Comparison of ENCODE assay signal across 8 cellular contexts in genomic region chr3:11306815-11307589, GRCh38. TPM values are rescaled to one million over a fixed set of nuclear protein-coding genes. Genes with fewer than 3 reads are reported as not detected.
DNase-seq lines count a peak whose midpoint lies in the region; ATAC-seq and TF ChIP-seq lines count a peak whose summit lies in the region.

No MANE protein-coding gene starts in this region.

- peak overlapping the region; percentile 28; the same call in 1 of the 2 replicates for H3K9ac ChIP-seq in MM.1S (ENCODE audit: low read length)

- H3K36me3 ChIP-seq in MM.1S (replicated peaks; ENCODE audit: insufficient read depth, low read length) (peaks cover 16% of the 10 kb centered on the region), spleen (peaks cover 3 to 100% (median 59%) of the 10 kb centered on the region in 6 donors)

- H3K4me3 ChIP-seq in MM.1S (ENCODE audit: low read length) (no peak overlapping the region), choroid plexus epithelial cell (ENCODE audit: low read depth, low read length) (no peak overlapping the region), spleen (no peak overlapping the region)

- intact Hi-C loops in spleen (cut with DNase I; ENCODE audit: low total_unique reads): no loop called here

- H3K79me2 ChIP-seq in MM.1S (ENCODE audit: low read length): no peaks in the 10 kb centered on the region

- TF ChIP-seq CTCF in MM.1S (IDR thresholded peaks at IDR 0.05; ENCODE audit: low read length) (no peak), choroid plexus epithelial cell (conservative IDR thresholded peaks at IDR 0.05; ENCODE audit: low read depth, low read length) (no peak), spleen (IDR thresholded peaks at IDR 0.05 in 8 of 11, conservative IDR thresholded peaks at IDR 0.05 in 3 of 11) (no peak)

- H3K4me1 ChIP-seq in MM.1S (ENCODE audit: low read length): peaks cover 41% of the 10 kb centered on the region
- peaks cover 0 to 39% (median 5%) of the 10 kb centered on the region in 6 donors for H3K4me1 ChIP-seq in spleen

- H2AFZ ChIP-seq in MM.1S (ENCODE audit: low read length): no peak overlapping the region

- H3K9me2 ChIP-seq in MM.1S (replicated peaks; ENCODE audit: insufficient read depth, low read length): no peaks in the 10 kb centered on the region

- no peaks in the 10 kb centered on the region for H3K9me3 ChIP-seq in MM.1S (replicated peaks; ENCODE audit: insufficient read depth, low read length)
- H3K9me3 ChIP-seq in spleen: no peaks in the 10 kb centered on the region

- TF ChIP-seq POLR2A in spleen (IDR thresholded peaks at IDR 0.05): no peak

- H3K27ac ChIP-seq in MM.1S (ENCODE audit: low read length) (peak overlapping the region; percentile 71), spleen (peak overlapping the region in 4 of 8 donors; percentile 43 to 52 (median 48))

- ATAC-seq in GM19395 (IDR thresholded peaks at IDR 0.05; ENCODE audit: unreplicated experiment): peak; percentile 61
- no peak for ATAC-seq in GM19324 (IDR thresholded peaks at IDR 0.05; ENCODE audit: low FRiP score, unreplicated experiment)

- no peaks in the 10 kb centered on the region for H4K20me1 ChIP-seq in MM.1S (ENCODE audit: insufficient read depth, low read length)

- H3F3A ChIP-seq in MM.1S (ENCODE audit: insufficient read depth, low read length): peaks cover 18% of the 10 kb centered on the region

- WGBS in spleen, 5 donors: 38 to 54% (median 44%) methylated on average over 5 of the region's 5 CpGs

- H3K4me2 ChIP-seq in MM.1S (ENCODE audit: low read depth, low read length): peak overlapping the region; percentile 38

- DNase-seq in MM.1S (peak; percentile 82), choroid plexus epithelial cell (ENCODE audit: low read depth) (peak; percentile 67), GM03348 (ENCODE audit: low spot score) (no peak), kidney tubule cell (ENCODE audit: low spot score) (no peak), spleen (no peak)
- DNase-seq in stimulated activated CD4-positive, alpha-beta T cell treated with anti-CD3 and anti-CD28 coated beads, Interleukin-4, amount 100 ng/mL, for 24 hours: peak; percentile 37

- no peaks in the 10 kb centered on the region for H3K27me3 ChIP-seq in MM.1S (replicated peaks; ENCODE audit: insufficient read depth, low read length)
- H3K27me3 ChIP-seq in spleen (replicated peaks in 1 of 7): no peaks in the 10 kb centered on the region

RNA-seq across cellular contexts. Expression of gene ATG7, which starts 34.8 kb away (rescaled TPM):
- total RNA-seq in spleen: 100 to 1,000 TPM in 3 of 7 donors, 10 to 100 TPM in 4; 73.8 to 114 (median 81.8) TPM
- 10 to 100 TPM in 1 of 3 donors, 1 to 10 TPM in 2; 7.5 to 13.4 (median 8.6) TPM for polyA plus RNA-seq in spleen

Comparison
In these comparisons a context has a peak if more than half of its experiments do, and no peak if none do; other contexts are left out.
1. DNase-seq: peak in MM.1S (single experiment), choroid plexus epithelial cell (single experiment) and stimulated activated CD4-positive, alpha-beta T cell treated with anti-CD3 and anti-CD28 coated beads, Interleukin-4, amount 100 ng/mL, for 24 hours (single experiment); none in GM03348 (single experiment), kidney tubule cell (single experiment) and spleen (single experiment).